In the genomic region with DNA sequence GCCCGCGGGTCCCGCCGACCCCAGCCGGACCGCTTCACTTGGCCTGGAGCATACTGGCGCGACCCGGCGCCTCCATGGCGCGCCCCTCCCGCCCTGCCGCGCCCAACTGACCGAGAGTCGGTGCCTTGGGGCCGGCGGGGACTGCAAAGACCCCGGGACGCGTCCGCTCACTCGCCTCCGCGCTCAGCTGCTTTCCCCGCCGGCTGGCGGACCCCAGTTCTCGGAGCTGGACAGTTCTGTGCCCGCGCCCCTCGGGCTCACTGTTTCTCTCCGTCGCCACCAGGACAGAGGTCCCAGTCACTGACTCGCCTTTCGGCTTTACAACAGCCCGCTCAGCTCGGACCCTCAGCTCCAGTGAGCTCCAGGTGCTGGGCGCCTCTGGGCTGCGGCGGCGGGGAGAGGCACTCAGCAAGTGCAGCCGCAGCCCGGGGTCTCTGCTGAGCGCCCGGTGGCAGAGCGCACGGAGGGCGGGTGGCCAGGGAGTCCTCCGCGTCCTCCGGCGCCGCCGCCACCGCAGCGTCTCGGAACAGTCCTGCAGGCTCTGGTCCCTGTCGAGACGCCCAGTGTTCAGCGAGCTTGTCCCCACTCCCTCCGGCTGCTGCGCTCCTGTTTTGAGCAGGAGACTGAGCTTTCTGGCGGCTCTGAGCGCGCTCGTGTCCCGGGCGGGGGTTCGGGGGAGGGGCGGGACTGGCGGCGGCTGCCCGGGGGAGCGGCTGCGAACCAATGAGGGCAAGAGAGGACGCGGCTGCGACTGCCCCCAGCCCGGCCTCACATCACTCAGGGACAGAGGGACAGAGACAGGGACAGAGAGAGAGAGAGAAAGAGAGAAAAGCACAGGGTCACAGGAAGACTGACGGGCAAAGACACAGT, we compare ENCODE assay signal across 9 cellular contexts. TPM values are rescaled to one million over a fixed set of nuclear protein-coding genes. Genes with fewer than 3 reads are reported as not detected.
DNase-seq lines count a peak whose midpoint lies in the region; ATAC-seq and TF ChIP-seq lines count a peak whose summit lies in the region.
"Had no signal": no experiment of that assay in that cellular context is flagged by ENCODE, and none has a peak within 500 bp of the region (broad histone marks: within the 10 kb centered on the region; RNA-seq: fewer than 3 reads in every experiment).

A gene (minus strand): TSS at position 637 of the 870 bp plus-strand sequence. CDS start 638 bp downstream, outside the sequence.

- no peaks in the 10 kb centered on the region for H3K79me2 ChIP-seq in neural progenitor cell (ENCODE audit: low read depth)

- peaks cover 18% of the 10 kb centered on the region for H3F3A ChIP-seq in neural progenitor cell (ENCODE audit: low read depth)

- no peaks in the 10 kb centered on the region for H3K9me3 Mint-ChIP-seq in neural progenitor cell

- H3K9ac ChIP-seq in neural progenitor cell, result no peak within 1 kb of the TSS

- peak within 1 kb of the TSS; percentile 95 for H3K4me2 ChIP-seq in neural progenitor cell

- H3K36me3 ChIP-seq in BE2C (no peaks in the 10 kb centered on the region), neural progenitor cell (no peaks in the 10 kb centered on the region)

- H4K20me1 ChIP-seq in neural progenitor cell (ENCODE audit: low read depth), result peaks cover 32% of the 10 kb centered on the region

- peaks cover 25% of the 10 kb centered on the region for H3K27me3 Mint-ChIP-seq in neural progenitor cell (ENCODE audit: insufficient read depth, low read depth)

- H2AFZ ChIP-seq in neural progenitor cell (replicated peaks), result peak within 1 kb of the TSS; percentile 78

- no peak within 1 kb of the TSS for H3K27ac Mint-ChIP-seq in neural progenitor cell

- H3K4me3 ChIP-seq in BE2C (ENCODE audit: low read depth, low read length), result peak within 1 kb of the TSS; percentile 33
- H3K4me3 ChIP-seq in fibroblast of pulmonary artery (replicated peaks; ENCODE audit: low read depth, low read length), result peak within 1 kb of the TSS; percentile 34
- peak within 1 kb of the TSS; percentile 78 for H3K4me3 ChIP-seq in neural progenitor cell

- DNase-seq in BE2C (peak; percentile 42), NCI-H2227 (lab: John Stamatoyannopoulos, UW; ENCODE audit: unreplicated experiment) (peak; percentile 59), fibroblast of pulmonary artery (ENCODE audit: low read depth) (peak; percentile 7), neural progenitor cell (ENCODE audit: low spot score) (peak; percentile 79), globus pallidus (ENCODE audit: low spot score) (no peak), HuH-7.5 (ENCODE audit: low spot score) (no peak)
- DNase-seq in activated CD4-positive, alpha-beta T cell treated with anti-CD3 and anti-CD28 coated beads, Interleukin-2, amount 50 U/mL, for 1 hour, result no peak
- DNase-seq: NCI-H2107 had no signal

- H3K36me3 Mint-ChIP-seq in neural progenitor cell, result peaks cover 14% of the 10 kb centered on the region

- peaks cover 23% of the 10 kb centered on the region for H3K4me1 Mint-ChIP-seq in neural progenitor cell

- H3K4me3 Mint-ChIP-seq in neural progenitor cell, result peak within 1 kb of the TSS; percentile 87

- no peak for ATAC-seq in HG03095 (IDR thresholded peaks at IDR 0.05; ENCODE audit: unreplicated experiment)

- H3K27me3 ChIP-seq in BE2C (peaks cover 62% of the 10 kb centered on the region), neural progenitor cell (peaks cover 62% of the 10 kb centered on the region)

- H3K9me3 ChIP-seq in BE2C, result no peaks in the 10 kb centered on the region
- no peaks in the 10 kb centered on the region for H3K9me3 ChIP-seq in neural progenitor cell (ENCODE audit: low read depth)

- no peaks in the 10 kb centered on the region for H3K4me1 ChIP-seq in BE2C
- peaks cover 19% of the 10 kb centered on the region for H3K4me1 ChIP-seq in neural progenitor cell

- TF ChIP-seq CTCF in BE2C (IDR thresholded peaks at IDR 0.05; ENCODE audit: low read depth, low read length) (no peak), fibroblast of pulmonary artery (IDR thresholded peaks at IDR 0.05; ENCODE audit: low read length, missing control alignments) (no peak), neural progenitor cell (IDR thresholded peaks at IDR 0.05) (peak; percentile 15)

- H3K27ac ChIP-seq in neural progenitor cell, result no peak within 1 kb of the TSS

RNA-seq across cellular contexts. Expression of the gene that starts here (rescaled TPM):
- polyA plus RNA-seq in BE2C (2012; ENCODE audit: insufficient read depth, insufficient read length, low read depth), result not detected
- total RNA-seq in neural progenitor cell (ENCODE audit: low replicate concordance), result 0.13 and 0.25 TPM in 2 replicates

Comparison
In these comparisons a context has a peak if more than half of its experiments do, and no peak if none do; other contexts are left out.
1. Peak in DNase-seq, H3K4me3 ChIP-seq and H3K4me2 ChIP-seq in neural progenitor cell; RNA of the gene not detected or under 1 TPM.
2. DNase-seq: peak in BE2C (single experiment), NCI-H2227 (single experiment) and fibroblast of pulmonary artery (single experiment); none in activated CD4-positive, alpha-beta T cell treated with anti-CD3 and anti-CD28 coated beads, Interleukin-2, amount 50 U/mL, for 1 hour (single experiment), globus pallidus (single experiment) and HuH-7.5 (single experiment).
3. Peak in every context shown above with its lines, with median percentiles within 50 percentile points of each other: H3K4me3 ChIP-seq.